Comparison of ENCODE assay signal across 8 cellular contexts in the genomic region with DNA sequence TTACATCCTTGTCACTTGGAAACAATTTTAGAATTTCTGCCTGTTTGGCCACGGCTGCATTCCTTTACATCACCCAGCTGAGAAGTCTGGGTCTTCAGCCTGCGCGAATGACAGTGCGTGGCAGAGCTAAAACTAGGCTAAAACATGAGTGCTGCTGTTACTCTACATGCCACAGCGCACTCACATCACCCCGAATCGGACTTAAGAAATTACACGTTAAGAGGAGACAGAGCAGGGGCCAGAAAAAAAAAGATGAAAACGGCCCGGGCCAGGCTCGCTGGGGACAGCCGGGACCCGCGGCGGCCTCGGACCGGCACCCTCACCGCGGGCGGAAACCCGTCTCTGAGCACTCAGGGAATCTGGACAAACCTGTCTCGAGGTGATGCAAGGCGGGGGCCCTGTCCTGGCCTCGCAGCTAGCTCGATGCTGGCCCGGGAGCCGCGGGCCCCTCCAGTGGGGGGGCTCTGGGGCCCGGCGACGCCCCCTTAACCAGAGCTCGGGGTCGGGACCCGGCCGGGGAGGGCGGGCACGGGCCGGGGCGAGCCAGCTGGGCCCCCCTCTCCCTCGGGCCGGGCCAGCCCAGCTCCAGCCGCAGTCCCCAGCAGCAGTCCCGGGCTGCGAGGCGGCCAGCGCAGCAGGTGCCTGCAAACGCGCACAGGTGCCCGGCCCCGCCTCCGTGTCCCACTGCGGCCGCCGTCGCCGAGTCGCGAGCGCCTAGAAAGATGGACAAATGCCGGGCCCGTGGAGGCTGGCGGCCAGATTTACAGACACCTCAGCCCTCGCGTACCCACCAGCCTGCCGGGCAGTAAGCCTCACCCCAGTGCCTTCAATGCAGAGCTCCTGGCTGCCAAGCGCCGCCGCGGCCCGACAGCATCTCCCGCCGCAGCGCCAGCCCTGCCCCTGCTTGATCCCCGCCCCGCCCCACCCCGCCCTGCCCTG. TPM values are rescaled to one million over a fixed set of nuclear protein-coding genes. Genes with fewer than 3 reads are reported as not detected.
DNase-seq lines count a peak whose midpoint lies in the region; ATAC-seq, FAIRE-seq and TF ChIP-seq lines count a peak whose summit lies in the region.

AKTIP (minus strand) TSS at position 879 of the 939 bp plus-strand sequence. CDS start 2,950 bp downstream, outside the sequence.

- H3K9ac ChIP-seq in K562 (ENCODE audit: insufficient read depth in 1 of 2, low read depth in 2 of 2, low read length in 2 of 2), result peak within 1 kb of the TSS; percentile 49 to 92; a peak in 3 of 4 replicates

- in situ Hi-C loops in K562 (cut with MboI), result loop anchor here (10.0 to 25.0 kb wide), 2 partner anchors 448 to 1315 kb away; partner anchors contain the start of genes CHD9 and CHD9NB

- ATAC-seq in GM19035 (IDR thresholded peaks at IDR 0.05; ENCODE audit: unreplicated experiment) (peak; percentile 35), HG03175 (IDR thresholded peaks at IDR 0.05; ENCODE audit: unreplicated experiment) (peak; percentile 33), K562 (peak; percentile 53)

- WGBS in K562 (ENCODE audit: insufficient coverage, low coverage, missing lambda C conversion rate), result 3% methylated on average over 36 of the region's 76 CpGs
- WGBS in iPS DF 6.9 (ENCODE audit: insufficient coverage, insufficient read length), result no CpG with 5 or more reads among the region's 76 CpGs

- DNase-seq in BE2C, result no peak
- DNase-seq in K562 (ENCODE audit: extremely low read depth in 1 of 4, low spot score in 3 of 4), result peak in 3 of 4 experiments; percentile 22 to 55 (median 47)
- no peak for DNase-seq in iPS DF 6.9 (ENCODE audit: low read depth, low spot score)
- DNase-seq in retina, result peak; percentile 63
- no peak for DNase-seq in cortex of kidney (lab: John Stamatoyannopoulos, UW)

- no peaks in the 10 kb centered on the region; the same call in 1 of the 2 replicates for H3K36me3 ChIP-seq in BE2C
- no peaks in the 10 kb centered on the region for H3K36me3 ChIP-seq in K562 (ENCODE audit: control insufficient read depth, insufficient read depth, low read length)
- no peaks in the 10 kb centered on the region for H3K36me3 ChIP-seq in iPS DF 6.9 (ENCODE audit: control insufficient read depth, insufficient read depth, low read length)

- peaks cover 6% of the 10 kb centered on the region for H3K27me3 ChIP-seq in BE2C
- no peaks in the 10 kb centered on the region; a peak in 1 of 5 replicates for H3K27me3 ChIP-seq in K562 (ENCODE audit: control insufficient read depth in 2 of 2, insufficient read depth in 2 of 2, low read length in 2 of 2)
- H3K27me3 ChIP-seq in iPS DF 6.9 (ENCODE audit: control insufficient read depth, insufficient read depth, low read length), result no peaks in the 10 kb centered on the region

- CTCF ChIA-PET in K562 (lab: Yijun Ruan, JAX; ENCODE audit: low intra/inter-chr PET ratio), result interaction anchor here (0.6 kb wide), 1 partner anchor 373 kb away, joined by 3 read pairs; no protein-coding TSS in a partner anchor

- no peak for TF ChIP-seq RAD21 in K562 (CRISPR knock-in tag; conservative IDR thresholded peaks at IDR 0.05 in 1 of 2, IDR thresholded peaks at IDR 0.05 in 1 of 2)

- no TSS peak for BruUV-seq in K562 (replicated peaks; lab: Mats Ljungman, UMichigan)

- no peak for FAIRE-seq in K562 (lab: Jason Lieb, UNC)

- TF ChIP-seq CTCF in BE2C (IDR thresholded peaks at IDR 0.05; ENCODE audit: low read depth, low read length) (no peak), K562 (IDR thresholded peaks at IDR 0.05 in 2 of 3, conservative IDR thresholded peaks at IDR 0.05 in 1 of 3; ENCODE audit: insufficient read depth in 2 of 3, low read depth in 1 of 3, low read length in 3 of 3) (no peak)

- intact Hi-C loops in K562 (cut with micrococcal nuclease), result loop anchor here (5.0 to 10.0 kb wide), 2 partner anchors 75 to 368 kb away; no protein-coding TSS in a partner anchor

- H3K27ac ChIP-seq in K562 (ENCODE audit: extremely low read depth, low read depth, low read length) (peak within 1 kb of the TSS; percentile 60), iPS DF 6.9 (ENCODE audit: low read length) (no peak within 1 kb of the TSS)

- no peaks in the 10 kb centered on the region for H3K4me1 ChIP-seq in BE2C
- peaks cover 5 to 16% of the 10 kb centered on the region in 2 experiments; a peak in 4 of 5 replicates for H3K4me1 ChIP-seq in K562 (replicated peaks in 1 of 2; ENCODE audit: control insufficient read depth in 2 of 2, insufficient read depth in 2 of 2, low read length in 2 of 2)
- H3K4me1 ChIP-seq in iPS DF 6.9 (ENCODE audit: control insufficient read depth, insufficient read depth, low read length), result no peaks in the 10 kb centered on the region

- H3K9me3 ChIP-seq in BE2C (no peaks in the 10 kb centered on the region), K562 (replicated peaks; ENCODE audit: control insufficient read depth, insufficient read depth, low read depth, low read length) (no peaks in the 10 kb centered on the region), iPS DF 6.9 (ENCODE audit: control insufficient read depth, insufficient read depth, low read length) (no peaks in the 10 kb centered on the region)

- H3K4me3 ChIP-seq in BE2C (ENCODE audit: low read depth, low read length) (peak within 1 kb of the TSS; percentile 73), K562 (peak within 1 kb of the TSS; percentile 72), iPS DF 6.9 (ENCODE audit: low read length) (peak within 1 kb of the TSS; percentile 89)

- no peaks in the 10 kb centered on the region for H3K79me2 ChIP-seq in K562 (ENCODE audit: control insufficient read depth, insufficient read depth, low read length)

- POLR2A ChIA-PET in K562 (lab: Yijun Ruan, JAX), result interaction anchor here (1.0 to 1.3 kb wide), 3 partner anchors 9 to 173 kb away, joined by 3 to 5 read pairs (median 4); no protein-coding TSS in a partner anchor

- H2AFZ ChIP-seq in K562 (ENCODE audit: low read depth, low read length), result peak within 1 kb of the TSS; percentile 90

- TF ChIP-seq EP300 in K562 (IDR thresholded peaks at IDR 0.05; ENCODE audit: low read length), result no peak

- no peaks in the 10 kb centered on the region for H3K9me1 ChIP-seq in K562 (ENCODE audit: control insufficient read depth, insufficient read depth, low read length)

- peak within 1 kb of the TSS; percentile 84 for H3K4me2 ChIP-seq in K562 (ENCODE audit: insufficient read depth, low read length)

- TF ChIP-seq POLR2A in Raji (IDR thresholded peaks at IDR 0.05; ENCODE audit: insufficient read depth, low read depth, low read length) (peak; percentile 54; the same call in 1 of the 2 replicates), K562 (conservative IDR thresholded peaks at IDR 0.05) (no peak)

- H4K20me1 ChIP-seq in K562 (replicated peaks; ENCODE audit: control insufficient read depth, insufficient read depth, low read length), result no peaks in the 10 kb centered on the region

TF ChIP-seq in K562, 482 proteins besides CTCF, POLR2A, EP300 and RAD21 (continues in another document):
- TF ChIP-seq DDX20 (tag; IDR thresholded peaks at IDR 0.05; ENCODE audit: low read depth) (no peak), BMI1 (IDR thresholded peaks at IDR 0.05; ENCODE audit: low read length) (no peak), PHF8 (IDR thresholded peaks at IDR 0.05; ENCODE audit: borderline replicate concordance, low read length) (peak; percentile 31; the same call in 1 of the 2 replicates), CSDE1 (IDR thresholded peaks at IDR 0.05) (no peak), MCM7 (IDR thresholded peaks at IDR 0.05) (no peak), POLR2AphosphoS2 (IDR thresholded peaks at IDR 0.05; ENCODE audit: low read length) (no peak), HDAC1 (IDR thresholded peaks at IDR 0.05) (peak in 1 of 2 experiments; percentile 43; a peak in 1 of 4 replicates), RB1 (IDR thresholded peaks at IDR 0.05; ENCODE audit: low read depth) (peak; percentile 18; the same call in 1 of the 2 replicates), XRCC5 (IDR thresholded peaks at IDR 0.05; ENCODE audit: low read depth, low read length) (no peak), CCNT2 (IDR thresholded peaks at IDR 0.05; ENCODE audit: borderline replicate concordance, extremely low read depth, insufficient read length, low read depth, low read length) (peak; percentile 32)
- TF ChIP-seq, protein P1, sequence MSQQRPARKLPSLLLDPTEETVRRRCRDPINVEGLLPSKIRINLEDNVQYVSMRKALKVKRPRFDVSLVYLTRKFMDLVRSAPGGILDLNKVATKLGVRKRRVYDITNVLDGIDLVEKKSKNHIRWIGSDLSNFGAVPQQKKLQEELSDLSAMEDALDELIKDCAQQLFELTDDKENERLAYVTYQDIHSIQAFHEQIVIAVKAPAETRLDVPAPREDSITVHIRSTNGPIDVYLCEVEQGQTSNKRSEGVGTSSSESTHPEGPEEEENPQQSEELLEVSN (IDR thresholded peaks at IDR 0.05; ENCODE audit: borderline replicate concordance in 1 of 2, extremely low read depth in 1 of 2, insufficient read depth in 1 of 2, insufficient read length in 1 of 2, low read depth in 1 of 2, low read length in 1 of 2, poor library complexity in 1 of 2, severe bottlenecking in 1 of 2), result peak in 1 of 2 experiments; percentile 51
- TF ChIP-seq, protein P2, sequence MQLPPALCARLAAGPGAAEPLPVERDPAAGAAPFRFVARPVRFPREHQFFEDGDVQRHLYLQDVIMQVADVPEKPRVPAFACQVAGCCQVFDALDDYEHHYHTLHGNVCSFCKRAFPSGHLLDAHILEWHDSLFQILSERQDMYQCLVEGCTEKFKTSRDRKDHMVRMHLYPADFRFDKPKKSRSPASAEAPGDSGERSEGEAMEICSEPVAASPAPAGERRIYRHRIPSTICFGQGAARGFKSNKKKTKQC (CRISPR knock-in tag; IDR thresholded peaks at IDR 0.05), result peak; percentile 26; the same call in 1 of the 2 replicates

RNA-seq across cellular contexts. Expression of gene AKTIP, which starts in this region (rescaled TPM):
- 16.2 TPM for polyA plus RNA-seq in BE2C (2012; ENCODE audit: insufficient read depth, insufficient read length, low read depth)
- total RNA-seq in K562 (2011; cell fraction: chromatin; rRNA removed; ENCODE audit: low replicate concordance), result 19.7 and 21.6 TPM in 2 replicates
- 11.4 and 13.8 TPM in 2 replicates for total RNA-seq in K562 (2011; cell fraction: nucleolus; rRNA removed)
- 17.3 and 19.6 TPM in 2 replicates for total RNA-seq in K562 (2011; cell fraction: nucleoplasm; rRNA removed)
- total RNA-seq in K562 (2014; rRNA removed), result 3.0 and 4.3 TPM in 2 replicates
- 4.7 and 7.0 TPM in 2 replicates for total RNA-seq in K562 (2014; rRNA removed; fragmentation: Illumina TruSeq; extraction: Trizol)
- total RNA-seq in K562 (2015; rRNA removed; fragmentation: Illumina TruSeq; extraction: Trizol), result 3.4 and 4.3 TPM in 2 replicates
- total RNA-seq in K562 (2021), result 4.4 and 4.8 TPM in 2 replicates
- polyA plus RNA-seq in K562 (2011; rRNA removed), result 10.7 and 11.4 TPM in 2 replicates
- polyA plus RNA-seq in K562 (2011; cell fraction: cytosol; rRNA removed), result 2.7 and 7.8 TPM in 2 replicates
- 11.6 and 21.6 TPM in 2 replicates for polyA plus RNA-seq in K562 (2011; cell fraction: nucleus; rRNA removed)
- polyA plus RNA-seq in K562 (2012), result 4.4 and 6.9 TPM in 2 replicates
- polyA plus RNA-seq in K562 (2014; fragmentation: Illumina TruSeq; extraction: Trizol), result 5.3 and 6.4 TPM in 2 replicates
- polyA plus RNA-seq in K562 (2014; fragmentation: Nextera tagmentation; extraction: Ambion mirVana), result 1 to 10 TPM; 4.1 to 6.0 TPM
- 3.2 and 6.6 TPM in 2 replicates for polyA plus RNA-seq in K562 (2014; rRNA removed)
- 8.6 and 11.5 TPM in 2 replicates for polyA minus RNA-seq in K562 (2011; rRNA and poly(A)+ RNA removed)
- polyA minus RNA-seq in K562 (2011; cell fraction: cytosol; rRNA and poly(A)+ RNA removed), result 2.6 and 4.7 TPM in 2 replicates
- 5.0 and 8.0 TPM in 2 replicates for polyA minus RNA-seq in K562 (2011; cell fraction: nucleus; rRNA and poly(A)+ RNA removed)

Comparison
In these comparisons a context has a peak if more than half of its experiments do, and no peak if none do; other contexts are left out.
1. DNase-seq: peak in K562 (3 of 4) and retina (single experiment); none in BE2C (single experiment), iPS DF 6.9 (single experiment) and cortex of kidney (single experiment).
2. Peak in every context shown above with its lines, with median percentiles within 50 percentile points of each other: H3K4me3 ChIP-seq and ATAC-seq.